ENCODE assay signal across 9 cellular contexts in the genomic region with DNA sequence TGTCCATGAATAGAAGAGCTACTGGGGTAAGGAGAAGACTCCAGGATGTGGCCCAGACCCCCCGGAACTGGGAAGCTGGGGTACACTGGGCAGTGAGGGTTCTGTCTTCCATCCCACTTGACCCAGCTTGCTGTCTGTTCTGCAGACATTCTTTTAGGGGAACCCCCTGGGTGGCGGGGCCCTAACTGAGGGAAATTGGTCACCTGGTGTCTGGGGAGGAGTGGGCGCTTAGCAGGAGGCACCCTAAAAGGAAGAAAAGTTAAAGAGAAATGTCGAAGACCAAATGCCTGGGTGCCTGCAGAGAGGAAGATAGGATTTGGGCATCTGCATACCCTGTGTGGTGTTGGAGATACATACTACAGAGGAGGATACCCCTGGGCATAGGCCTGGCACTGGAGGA. TPM values are rescaled to one million over a fixed set of nuclear protein-coding genes. Genes with fewer than 3 reads are reported as not detected.
DNase-seq lines count a peak whose midpoint lies in the region; ATAC-seq and TF ChIP-seq lines count a peak whose summit lies in the region.
"Had no signal": no experiment of that assay in that cellular context is flagged by ENCODE, and none has a peak within 500 bp of the region (broad histone marks: within the 10 kb centered on the region; RNA-seq: fewer than 3 reads in every experiment).

No MANE protein-coding gene starts in this region.

- H4K5ac ChIP-seq in mesendoderm (ENCODE audit: low read length): no peak overlapping the region

- no peaks in the 10 kb centered on the region for H3K79me1 ChIP-seq in mesendoderm (ENCODE audit: low read length)

- H3K4ac ChIP-seq in mesendoderm (ENCODE audit: low read depth, low read length): peak overlapping the region; percentile 90

- H3K36me3 Mint-ChIP-seq in MCF 10A (ENCODE audit: insufficient read depth, unreplicated experiment): peaks cover 34% of the 10 kb centered on the region

- peak overlapping the region; percentile 99 for H3K18ac ChIP-seq in mesendoderm (ENCODE audit: low read length)

- H3K27me3 ChIP-seq in right atrium auricular region (no peaks in the 10 kb centered on the region), mesendoderm (ENCODE audit: insufficient read depth, low read length, poor library complexity) (no peaks in the 10 kb centered on the region), vagina (no peaks in the 10 kb centered on the region)

- WGBS in mesendoderm (ENCODE audit: extremely low coverage, insufficient coverage, low lambda C conversion rate): no CpG with 5 or more reads among the region's 4 CpGs

- H2BK5ac ChIP-seq in mesendoderm (ENCODE audit: low read length): no peak overlapping the region

- peak overlapping the region; percentile 95 for H3K4me3 ChIP-seq in right atrium auricular region
- H3K4me3 ChIP-seq in mesendoderm (ENCODE audit: low read length): no peak overlapping the region
- peak overlapping the region; percentile 71 to 84 for H3K4me3 ChIP-seq in vagina

- H2BK15ac ChIP-seq in mesendoderm (replicated peaks; ENCODE audit: low read depth): no peak overlapping the region

- DNase-seq in right atrium auricular region (ENCODE audit: low spot score) (no peak), left ventricle myocardium superior (no peak), MCF 10A (ENCODE audit: unreplicated experiment) (no peak), mesendoderm (no peak), vagina (ENCODE audit: extremely low spot score in 2 of 2) (no peak), C1 segment of cervical spinal cord (lab: John Stamatoyannopoulos, UW) (no peak), NOMO-1 (lab: John Stamatoyannopoulos, UW; ENCODE audit: unreplicated experiment in 2 of 2) (no peak)

- H3K9me3 ChIP-seq in right atrium auricular region (no peaks in the 10 kb centered on the region), vagina (no peaks in the 10 kb centered on the region)

- intact Hi-C loops in left ventricle myocardium superior (cut with micrococcal nuclease) (no loop called here), MCF 10A (cut with micrococcal nuclease) (no loop called here), vagina (cut with DNase I) (no loop called here)

- peaks cover 23% of the 10 kb centered on the region for H3K36me3 ChIP-seq in right atrium auricular region
- H3K36me3 ChIP-seq in mesendoderm (ENCODE audit: control insufficient read depth, insufficient read depth, low read length): no peaks in the 10 kb centered on the region
- peaks cover 0 to 23% of the 10 kb centered on the region in 2 donors for H3K36me3 ChIP-seq in vagina

- no peak overlapping the region for H3K23ac ChIP-seq in mesendoderm (ENCODE audit: low read length)

- no peaks in the 10 kb centered on the region for H3K79me2 ChIP-seq in mesendoderm (ENCODE audit: control insufficient read depth, insufficient read depth, low read length)

- H3K4me1 ChIP-seq in right atrium auricular region (peaks cover 0 to 17% of the 10 kb centered on the region in 2 donors), mesendoderm (ENCODE audit: control insufficient read depth, low read depth, low read length) (peaks cover 3% of the 10 kb centered on the region), vagina (peaks cover 15% of the 10 kb centered on the region)

- peak overlapping the region; percentile 11 for H3K4me2 ChIP-seq in mesendoderm (ENCODE audit: low read length)

- H3K9ac ChIP-seq in mesendoderm (ENCODE audit: low read length): peak overlapping the region; percentile 88

- H3K27me3 Mint-ChIP-seq in MCF 10A (ENCODE audit: insufficient read depth, unreplicated experiment): peaks cover 17% of the 10 kb centered on the region

- BruUV-seq in MCF 10A (replicated peaks; lab: Mats Ljungman, UMichigan): no TSS peak

- peak overlapping the region; percentile 82 for H3K4me3 Mint-ChIP-seq in MCF 10A (ENCODE audit: unreplicated experiment)

- no peaks in the 10 kb centered on the region for H3K9me3 Mint-ChIP-seq in MCF 10A (ENCODE audit: unreplicated experiment)

- no peak for TF ChIP-seq POLR2A in vagina (IDR thresholded peaks at IDR 0.05)

- CTCF ChIA-PET in MCF 10A (lab: Yijun Ruan, JAX): interaction anchor here (0.6 to 6.6 kb wide), 11 partner anchors 13 to 145 kb away, joined by 3 to 70 read pairs (median 4); no protein-coding TSS in a partner anchor

- no peak overlapping the region for H4K8ac ChIP-seq in mesendoderm (ENCODE audit: low read depth, low read length)

- H2AK5ac ChIP-seq in mesendoderm (ENCODE audit: low read length): no peak overlapping the region

- POLR2A ChIA-PET in MCF 10A (lab: Yijun Ruan, JAX): interaction anchor here (0.6 to 3.5 kb wide), 16 partner anchors 10 to 1719 kb away, joined by 3 to 28 read pairs (median 4); a partner anchor contains a TSS

- peaks cover 35% of the 10 kb centered on the region for H3K4me1 Mint-ChIP-seq in MCF 10A (ENCODE audit: insufficient read depth, unreplicated experiment)

- H3K56ac ChIP-seq in mesendoderm (ENCODE audit: low read length): peak overlapping the region; percentile 94

- H3K27ac ChIP-seq in right atrium auricular region (no peak overlapping the region), mesendoderm (ENCODE audit: low read depth, low read length) (no peak overlapping the region), vagina (no peak overlapping the region)

- no peak for ATAC-seq in left ventricle myocardium superior
- ATAC-seq in HG02763 (IDR thresholded peaks at IDR 0.05; ENCODE audit: unreplicated experiment): no peak

- no peak overlapping the region for H2BK120ac ChIP-seq in mesendoderm (ENCODE audit: low read depth, low read length)

- TF ChIP-seq CTCF in right atrium auricular region (IDR thresholded peaks at IDR 0.05): no peak
- no peak for TF ChIP-seq CTCF in MCF 10A (IDR thresholded peaks at IDR 0.05; ENCODE audit: unreplicated experiment)
- TF ChIP-seq CTCF in vagina (IDR thresholded peaks at IDR 0.05): no peak

- peak overlapping the region; percentile 87 for H3K27ac Mint-ChIP-seq in MCF 10A (ENCODE audit: low read depth, unreplicated experiment)

RNA-seq across cellular contexts. Expression of a gene that starts 1.0 kb away (rescaled TPM):
- total RNA-seq in right atrium auricular region (10 to 100 TPM; 16.1 to 18.8 TPM), left ventricle myocardium superior (11.8 TPM), MCF 10A (2022) (72.1 and 72.5 TPM in 2 replicates), vagina (42.5 TPM)
- polyA plus RNA-seq in mesendoderm (2013, experiment 1 of 2): 14.7 TPM
- 15.1 TPM for polyA plus RNA-seq in mesendoderm (2013, experiment 2 of 2)

RNA-seq across cellular contexts. Expression of a gene that starts 10.1 kb away (rescaled TPM):
- total RNA-seq in right atrium auricular region (not detected), left ventricle myocardium superior (not detected), MCF 10A (2022) (11.2 and 12.8 TPM in 2 replicates), vagina (1.2 TPM)
- 1.6 TPM for polyA plus RNA-seq in mesendoderm (2013, experiment 1 of 2)
- 1.9 TPM for polyA plus RNA-seq in mesendoderm (2013, experiment 2 of 2)

RNA-seq across cellular contexts. Expression of a gene that starts 24.8 kb away (rescaled TPM):
- not detected for total RNA-seq in right atrium auricular region
- not detected for total RNA-seq in left ventricle myocardium superior
- not detected in 2 replicates for total RNA-seq in MCF 10A (2022)
- not detected for polyA plus RNA-seq in mesendoderm (2013, experiment 1 of 2)
- polyA plus RNA-seq in mesendoderm (2013, experiment 2 of 2): not detected
- not detected for total RNA-seq in vagina
- total RNA-seq: G401 had no signal

RNA-seq across cellular contexts. Expression of a gene that starts 28.4 kb away (rescaled TPM):
- 10 to 100 TPM; 28.0 to 40.8 TPM for total RNA-seq in right atrium auricular region
- total RNA-seq in left ventricle myocardium superior: 1.3 TPM
- total RNA-seq in MCF 10A (2022): 56.7 and 80.6 TPM in 2 replicates
- polyA plus RNA-seq in mesendoderm (2013, experiment 1 of 2): 55.1 TPM
- polyA plus RNA-seq in mesendoderm (2013, experiment 2 of 2): 62.9 TPM
- 14.7 TPM for total RNA-seq in vagina

RNA-seq across cellular contexts. Expression of a gene that starts 45.5 kb away (rescaled TPM):
- total RNA-seq in right atrium auricular region: not detected
- total RNA-seq in left ventricle myocardium superior: not detected
- total RNA-seq in MCF 10A (2022): not detected in 2 replicates
- 0.07 TPM for polyA plus RNA-seq in mesendoderm (2013, experiment 1 of 2)
- polyA plus RNA-seq in mesendoderm (2013, experiment 2 of 2): 0.06 TPM
- total RNA-seq in vagina: not detected
- total RNA-seq: G401 had no signal
